In the genomic region with DNA sequence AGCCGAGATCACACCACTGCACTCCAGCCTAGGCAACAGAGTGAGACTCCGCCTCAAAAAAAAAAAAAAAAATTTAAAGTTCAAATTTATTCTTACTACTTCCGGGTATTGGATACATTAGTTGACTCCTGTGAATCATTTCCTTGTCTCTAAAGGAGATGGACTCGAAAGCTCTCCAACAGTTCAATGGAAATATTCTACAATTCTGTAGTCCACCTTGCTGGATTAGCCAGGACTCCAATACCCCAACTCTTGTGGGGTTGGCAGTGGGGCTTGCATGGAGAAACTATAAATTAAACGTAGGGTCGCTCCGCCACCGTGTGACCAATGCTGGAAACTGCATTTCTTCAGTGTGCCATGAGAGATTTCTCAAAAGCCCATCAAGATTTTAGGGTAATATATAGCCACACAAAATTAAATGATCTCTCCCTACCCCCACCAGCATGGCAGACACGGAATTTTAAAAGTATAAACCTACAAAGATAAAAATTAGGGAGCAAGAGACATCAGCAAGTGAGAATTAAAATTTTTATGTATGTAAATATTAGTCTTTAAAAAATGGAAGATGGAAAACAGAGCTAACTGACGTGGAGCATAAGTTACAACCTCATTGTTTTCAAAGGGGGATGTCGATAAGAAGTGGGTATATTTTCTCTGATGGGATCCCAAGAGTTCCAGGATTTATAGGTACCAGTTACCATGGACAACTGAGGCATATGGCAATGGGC, we compare ENCODE assay signal across 8 cellular contexts. TPM values are rescaled to one million over a fixed set of nuclear protein-coding genes. Genes with fewer than 3 reads are reported as not detected.
DNase-seq lines count a peak whose midpoint lies in the region; ATAC-seq and TF ChIP-seq lines count a peak whose summit lies in the region.

No MANE protein-coding gene starts in this region.

- intact Hi-C loops in adrenal gland (cut with DNase I), result loop anchor here (5.0 kb wide), 4 partner anchors 58 to 193 kb away; no protein-coding TSS in a partner anchor
- intact Hi-C loops in right cardiac atrium (cut with DNase I), result loop anchor here in 3 of 4 donors (2.0 to 10.0 kb wide), 5 partner anchors 50 to 193 kb away; no protein-coding TSS in a partner anchor

- peak; percentile 66 for DNase-seq in G401 (ENCODE audit: low spot score)
- DNase-seq in MM.1S, result peak; percentile 67
- peak; percentile 45 to 83 (median 59) for DNase-seq in adrenal gland
- peak; percentile 47 to 82 (median 58) for DNase-seq in right cardiac atrium
- DNase-seq in retinal pigment epithelial cell (ENCODE audit: low read depth), result no peak

- no peaks in the 10 kb centered on the region for H3K79me2 ChIP-seq in MM.1S (ENCODE audit: low read length)
- no peaks in the 10 kb centered on the region for H3K79me2 ChIP-seq in SU-DHL-6 (ENCODE audit: insufficient read depth, low read length)

- no peak overlapping the region for H3K9ac ChIP-seq in MM.1S (ENCODE audit: low read length)
- H3K9ac ChIP-seq in SU-DHL-6 (ENCODE audit: low read length), result no peak overlapping the region

- ATAC-seq in right cardiac atrium (peak; percentile 66 to 74), HG02938 (IDR thresholded peaks at IDR 0.05; ENCODE audit: unreplicated experiment) (no peak), GM21825 (IDR thresholded peaks at IDR 0.05; ENCODE audit: unreplicated experiment) (no peak)

- H2AFZ ChIP-seq in MM.1S (ENCODE audit: low read length) (no peak overlapping the region), SU-DHL-6 (ENCODE audit: low read depth, low read length, severe bottlenecking) (peak overlapping the region; percentile 56)

- H3K9me2 ChIP-seq in MM.1S (replicated peaks; ENCODE audit: insufficient read depth, low read length) (no peaks in the 10 kb centered on the region), SU-DHL-6 (replicated peaks; ENCODE audit: insufficient read depth, low read length) (no peaks in the 10 kb centered on the region)

- H3K27me3 ChIP-seq in MM.1S (replicated peaks; ENCODE audit: insufficient read depth, low read length) (no peaks in the 10 kb centered on the region), SU-DHL-6 (ENCODE audit: low read length) (no peaks in the 10 kb centered on the region), adrenal gland (no peaks in the 10 kb centered on the region), right cardiac atrium (ENCODE audit: control insufficient read depth, insufficient read depth) (no peaks in the 10 kb centered on the region)

- H3K9me3 ChIP-seq in MM.1S (replicated peaks; ENCODE audit: insufficient read depth, low read length) (no peaks in the 10 kb centered on the region), SU-DHL-6 (ENCODE audit: insufficient read depth, low read length) (no peaks in the 10 kb centered on the region), adrenal gland (replicated peaks in 1 of 3) (no peaks in the 10 kb centered on the region), right cardiac atrium (ENCODE audit: control insufficient read depth, low read length) (no peaks in the 10 kb centered on the region)

- H4K20me1 ChIP-seq in MM.1S (ENCODE audit: insufficient read depth, low read length) (no peaks in the 10 kb centered on the region), SU-DHL-6 (ENCODE audit: low read depth, low read length) (no peaks in the 10 kb centered on the region)

- no peak for TF ChIP-seq POLR2A in adrenal gland (IDR thresholded peaks at IDR 0.05)

- no peak overlapping the region for H3K4me3 ChIP-seq in MM.1S (ENCODE audit: low read length)
- no peak overlapping the region for H3K4me3 ChIP-seq in SU-DHL-6 (ENCODE audit: insufficient read depth, low read length, poor library complexity, severe bottlenecking)
- H3K4me3 ChIP-seq in adrenal gland, result peak overlapping the region in 1 of 4 donors; percentile 18
- no peak overlapping the region for H3K4me3 ChIP-seq in right cardiac atrium (ENCODE audit: low read length)
- no peak overlapping the region for H3K4me3 ChIP-seq in retinal pigment epithelial cell (ENCODE audit: low read length)

- H3K27ac ChIP-seq in MM.1S (ENCODE audit: low read length) (no peak overlapping the region), SU-DHL-6 (ENCODE audit: low read depth, low read length) (no peak overlapping the region), adrenal gland (no peak overlapping the region), right cardiac atrium (ENCODE audit: low read length) (no peak overlapping the region)

- in situ Hi-C loops in G401 (cut with HindIII; ENCODE audit: low sequenced_read_pairs), result no loop called here

- TF ChIP-seq CTCF in MM.1S (IDR thresholded peaks at IDR 0.05; ENCODE audit: low read length), result peak; percentile 71
- peak; percentile 75 for TF ChIP-seq CTCF in SU-DHL-6 (IDR thresholded peaks at IDR 0.05; ENCODE audit: insufficient read depth, low read length, poor library complexity, severe bottlenecking)
- peak; percentile 48 to 89 (median 82) for TF ChIP-seq CTCF in adrenal gland (IDR thresholded peaks at IDR 0.05)
- peak; percentile 74 for TF ChIP-seq CTCF in retinal pigment epithelial cell (conservative IDR thresholded peaks at IDR 0.05; ENCODE audit: low read depth, low read length)

- H3K4me2 ChIP-seq in MM.1S (ENCODE audit: low read depth, low read length), result no peak overlapping the region
- no peak overlapping the region for H3K4me2 ChIP-seq in SU-DHL-6 (ENCODE audit: low read depth, low read length, poor library complexity, severe bottlenecking)

- 19 to 22% (median 21%) methylated on average over 11 of the region's 11 CpGs for WGBS in adrenal gland, 4 donors
- 25% methylated on average over 11 of the region's 11 CpGs for WGBS in right cardiac atrium

- H3F3A ChIP-seq in MM.1S (ENCODE audit: insufficient read depth, low read length) (no peaks in the 10 kb centered on the region), SU-DHL-6 (ENCODE audit: insufficient read depth) (no peaks in the 10 kb centered on the region)

- H3K36me3 ChIP-seq in MM.1S (replicated peaks; ENCODE audit: insufficient read depth, low read length) (no peaks in the 10 kb centered on the region), SU-DHL-6 (ENCODE audit: low read length) (no peaks in the 10 kb centered on the region), adrenal gland (replicated peaks in 1 of 2) (no peaks in the 10 kb centered on the region)

- H3K4me1 ChIP-seq in MM.1S (ENCODE audit: low read length) (no peaks in the 10 kb centered on the region), adrenal gland (replicated peaks in 1 of 2) (no peaks in the 10 kb centered on the region), right cardiac atrium (ENCODE audit: control insufficient read depth, insufficient read depth, low read length) (no peaks in the 10 kb centered on the region)

RNA-seq across cellular contexts. Expression of a gene that starts 27.8 kb away (rescaled TPM):
- 8.6 and 12.8 TPM in 2 replicates for total RNA-seq in G401 (2014; rRNA removed; shearing (Covaris generic))
- total RNA-seq in adrenal gland (1 to 10 TPM in 7 of 8 donors, not detected in 1; 1.1 to 2.5 (median 1.7) TPM), right cardiac atrium (1 to 10 TPM; 2.7 to 6.9 (median 4.4) TPM)
- polyA plus RNA-seq in adrenal gland (1 to 10 TPM in 1 of 3 donors, under 1 TPM in 2; 0.57 to 1.0 (median 0.77) TPM), right cardiac atrium (1.9 TPM)

Comparison
In these comparisons a context has a peak if more than half of its experiments do, and no peak if none do; other contexts are left out.
1. ATAC-seq: peak in right cardiac atrium (2 of 2); none in HG02938 (single experiment) and GM21825 (single experiment).
2. Peak in every context shown above with its lines, with median percentiles within 50 percentile points of each other: CTCF ChIP-seq.